ENCODE assay signal across 1 cellular context in the genomic region with DNA sequence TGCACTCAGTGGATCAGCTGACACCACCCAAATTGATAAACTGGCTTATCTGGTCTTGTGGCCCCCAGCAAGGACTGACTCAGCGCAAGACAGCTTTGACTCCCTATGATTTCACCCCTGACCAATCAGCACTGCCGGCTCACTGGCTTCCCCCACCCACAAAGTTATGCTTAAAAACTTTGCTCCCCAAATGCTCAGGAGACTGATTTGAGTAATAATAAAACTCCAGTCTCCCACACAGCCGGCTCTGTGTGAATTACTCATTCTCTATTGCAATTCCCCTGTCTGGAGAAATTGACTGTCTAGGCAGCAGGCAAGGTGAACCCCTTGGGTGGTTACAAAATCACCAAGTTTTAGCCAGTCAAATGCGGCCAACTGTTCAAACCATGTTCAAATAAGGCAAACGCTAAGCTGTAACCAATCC.
TF ChIP-seq lines count a peak whose summit lies in the region.

No MANE protein-coding gene starts in this region.

TF ChIP-seq in GM12878, 131 proteins besides CTCF, POLR2A, EP300 and RAD21 (continued from another document):
- TF ChIP-seq, protein P1, sequence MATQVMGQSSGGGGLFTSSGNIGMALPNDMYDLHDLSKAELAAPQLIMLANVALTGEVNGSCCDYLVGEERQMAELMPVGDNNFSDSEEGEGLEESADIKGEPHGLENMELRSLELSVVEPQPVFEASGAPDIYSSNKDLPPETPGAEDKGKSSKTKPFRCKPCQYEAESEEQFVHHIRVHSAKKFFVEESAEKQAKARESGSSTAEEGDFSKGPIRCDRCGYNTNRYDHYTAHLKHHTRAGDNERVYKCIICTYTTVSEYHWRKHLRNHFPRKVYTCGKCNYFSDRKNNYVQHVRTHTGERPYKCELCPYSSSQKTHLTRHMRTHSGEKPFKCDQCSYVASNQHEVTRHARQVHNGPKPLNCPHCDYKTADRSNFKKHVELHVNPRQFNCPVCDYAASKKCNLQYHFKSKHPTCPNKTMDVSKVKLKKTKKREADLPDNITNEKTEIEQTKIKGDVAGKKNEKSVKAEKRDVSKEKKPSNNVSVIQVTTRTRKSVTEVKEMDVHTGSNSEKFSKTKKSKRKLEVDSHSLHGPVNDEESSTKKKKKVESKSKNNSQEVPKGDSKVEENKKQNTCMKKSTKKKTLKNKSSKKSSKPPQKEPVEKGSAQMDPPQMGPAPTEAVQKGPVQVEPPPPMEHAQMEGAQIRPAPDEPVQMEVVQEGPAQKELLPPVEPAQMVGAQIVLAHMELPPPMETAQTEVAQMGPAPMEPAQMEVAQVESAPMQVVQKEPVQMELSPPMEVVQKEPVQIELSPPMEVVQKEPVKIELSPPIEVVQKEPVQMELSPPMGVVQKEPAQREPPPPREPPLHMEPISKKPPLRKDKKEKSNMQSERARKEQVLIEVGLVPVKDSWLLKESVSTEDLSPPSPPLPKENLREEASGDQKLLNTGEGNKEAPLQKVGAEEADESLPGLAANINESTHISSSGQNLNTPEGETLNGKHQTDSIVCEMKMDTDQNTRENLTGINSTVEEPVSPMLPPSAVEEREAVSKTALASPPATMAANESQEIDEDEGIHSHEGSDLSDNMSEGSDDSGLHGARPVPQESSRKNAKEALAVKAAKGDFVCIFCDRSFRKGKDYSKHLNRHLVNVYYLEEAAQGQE (IDR thresholded peaks at IDR 0.05; ENCODE audit: low read depth, low read length) = no peak
- no peak for TF ChIP-seq STAT1 (conservative IDR thresholded peaks at IDR 0.05)
- no peak for TF ChIP-seq RBBP5 (conservative IDR thresholded peaks at IDR 0.05)
- TF ChIP-seq SRF (IDR thresholded peaks at IDR 0.05; ENCODE audit: low read depth in 2 of 2, low read length in 2 of 2) = 0 out of 4 replicates have a peak, but pooled peaks of 1 of the 2 experiments have one; percentile 20
